29 cellular contexts compared by ENCODE assay signal in the genomic region with DNA sequence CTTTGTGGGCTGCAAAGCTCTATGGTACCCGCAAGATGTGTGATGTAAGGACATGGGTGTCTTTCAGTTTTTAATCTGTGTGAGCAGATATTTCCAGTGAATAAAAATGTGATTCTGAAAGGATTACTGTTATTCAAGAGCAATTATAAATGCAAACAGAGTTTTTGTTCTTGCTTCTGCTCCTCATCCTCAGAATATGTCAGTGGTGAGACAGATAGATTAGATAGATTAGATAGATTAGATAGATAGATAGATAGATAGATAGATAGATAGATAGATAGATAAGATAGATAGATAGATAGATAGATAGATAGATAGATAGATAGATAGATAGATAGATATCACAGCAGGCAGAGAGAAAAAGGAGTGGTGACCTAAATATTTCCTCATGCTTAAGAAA.
"Had no signal": no experiment of that assay in that cellular context is flagged by ENCODE, and none has a peak within 500 bp of the region (broad histone marks: within the 10 kb centered on the region; RNA-seq: fewer than 3 reads in every experiment).

No MANE protein-coding gene starts in this region.

- H3K27ac ChIP-seq: colonic mucosa, coronary artery, epithelial cell of prostate, esophagus muscularis mucosa, esophagus squamous epithelium, foreskin keratinocyte, gastroesophageal sphincter, heart left ventricle, heart right ventricle had no signal

- H3K4me3 Mint-ChIP-seq: dendritic cell treated with granulocyte-macrophage colony-stimulating factor and Interleukin-4, amounts not matched to agents 40 ng/mL and 50 ng/mL, for 4 days; effector memory CD8-positive, alpha-beta T cell; endodermal cell had no signal

- H3K27me3 Mint-ChIP-seq: dendritic cell treated with granulocyte-macrophage colony-stimulating factor and Interleukin-4, amounts not matched to agents 40 ng/mL and 50 ng/mL, for 4 days; effector memory CD8-positive, alpha-beta T cell had no signal

- H3K9me3 Mint-ChIP-seq: effector memory CD8-positive, alpha-beta T cell; endodermal cell had no signal

- H3K4me1 ChIP-seq: colonic mucosa, gastroesophageal sphincter had no signal

- H3K27ac Mint-ChIP-seq: dendritic cell treated with granulocyte-macrophage colony-stimulating factor and Interleukin-4, amounts not matched to agents 40 ng/mL and 50 ng/mL, for 4 days; effector memory CD8-positive, alpha-beta T cell; endodermal cell had no signal

- ATAC-seq: effector memory CD8-positive, alpha-beta T cell; esophagus mucosa; foreskin keratinocyte; gastrocnemius medialis; gastroesophageal sphincter; heart left ventricle; heart right ventricle had no signal

- FAIRE-seq: colon, endometrium, endothelial cell of umbilical vein, frontal cortex had no signal

- H3K27me3 ChIP-seq: colonic mucosa, dorsolateral prefrontal cortex, esophagus muscularis mucosa, esophagus squamous epithelium, foreskin keratinocyte, gastrocnemius medialis, gastroesophageal sphincter, heart left ventricle, heart right ventricle had no signal

- DNase-seq: colonic mucosa; cortex of kidney; dermis blood vessel endothelial cell; dorsolateral prefrontal cortex; effector CD4-positive, alpha-beta T cell; effector CD8-positive, alpha-beta T cell; effector memory CD4-positive, alpha-beta T cell; effector memory CD8-positive, alpha-beta T cell; endodermal cell; erythroblast; esophagus squamous epithelium; foreskin fibroblast; foreskin keratinocyte; foreskin melanocyte; gastrocnemius medialis; glutamatergic neuron; head of caudate nucleus; heart left ventricle; heart right ventricle had no signal

- H3K4me3 ChIP-seq: colonic mucosa, coronary artery, dorsolateral prefrontal cortex, esophagus muscularis mucosa, esophagus squamous epithelium, gastrocnemius medialis, gastroesophageal sphincter, heart left ventricle, heart right ventricle had no signal

- H3K4me1 Mint-ChIP-seq: endodermal cell had no signal

- H3K9me3 ChIP-seq: colonic mucosa, esophagus muscularis mucosa, esophagus squamous epithelium, gastrocnemius medialis, gastroesophageal sphincter, heart left ventricle had no signal

- H3K36me3 ChIP-seq: colonic mucosa, esophagus muscularis mucosa, esophagus squamous epithelium, gastrocnemius medialis, gastroesophageal sphincter, heart left ventricle, heart right ventricle had no signal
